ENCODE assay signal across 10 cellular contexts in genomic region chr2:55923978-55924325, GRCh38. TPM values are rescaled to one million over a fixed set of nuclear protein-coding genes. Genes with fewer than 3 reads are reported as not detected.
DNase-seq lines count a peak whose midpoint lies in the region; ATAC-seq and TF ChIP-seq lines count a peak whose summit lies in the region.
"Had no signal": no experiment of that assay in that cellular context is flagged by ENCODE, and none has a peak within 500 bp of the region (broad histone marks: within the 10 kb centered on the region; RNA-seq: fewer than 3 reads in every experiment).

No MANE protein-coding gene starts in this region.

- peaks cover 4% of the 10 kb centered on the region for H3K27me3 ChIP-seq in skeletal muscle satellite cell (ENCODE audit: control insufficient read depth, insufficient read depth, low read length)

- no peak overlapping the region; the same call in 1 of the 2 replicates for H3K27ac Mint-ChIP-seq in HFFc6
- no peak overlapping the region for H3K27ac Mint-ChIP-seq in chondrocyte (ENCODE audit: unreplicated experiment)
- H3K27ac Mint-ChIP-seq in stimulated activated memory B cell treated with anti-CD40 and anti-IgM and Interleukin-4, amounts not matched to agents 10 μg/mL and 1 μg/mL and 100 μg/mL, for 72 hours, result no peak overlapping the region

- H3K36me3 Mint-ChIP-seq in HFFc6 (ENCODE audit: low read depth), result no peaks in the 10 kb centered on the region
- H3K36me3 Mint-ChIP-seq in chondrocyte (ENCODE audit: low read depth), result no peaks in the 10 kb centered on the region
- H3K36me3 Mint-ChIP-seq in stimulated activated memory B cell treated with anti-CD40 and anti-IgM and Interleukin-4, amounts not matched to agents 10 μg/mL and 1 μg/mL and 100 μg/mL, for 72 hours, result no peaks in the 10 kb centered on the region

- no peaks in the 10 kb centered on the region for H3K9me3 ChIP-seq in iPS-18c (ENCODE audit: control insufficient read depth, insufficient read depth, low read length)
- no peaks in the 10 kb centered on the region for H3K9me3 ChIP-seq in skeletal muscle satellite cell (replicated peaks; ENCODE audit: low read length)

- ATAC-seq in stimulated activated memory B cell treated with anti-CD40 and anti-IgM and Interleukin-4, amounts not matched to agents 10 μg/mL and 1 μg/mL and 100 μg/mL, for 72 hours, result no peak
- no peak for ATAC-seq in HG03139 (IDR thresholded peaks at IDR 0.05; ENCODE audit: unreplicated experiment)

- H3K36me3 ChIP-seq in skeletal muscle satellite cell (ENCODE audit: insufficient read depth, low read length), result peaks cover 4% of the 10 kb centered on the region

- no peak for DNase-seq in HFFc6
- no peak for DNase-seq in chondrocyte (ENCODE audit: low spot score)
- DNase-seq in T-helper 1 cell, result no peak
- no peak for DNase-seq in NCI-H2107 (lab: John Stamatoyannopoulos, UW)
- DNase-seq: activated effector memory CD4-positive, alpha-beta T cell treated with Interleukin-2 at 50 U/mL for 16 hours; NCI-H1436 treated with DMSO at 0.1 percent for 48 hours had no signal

- peaks cover 17% of the 10 kb centered on the region for H3K27me3 Mint-ChIP-seq in HFFc6 (ENCODE audit: insufficient read depth)
- peaks cover 57% of the 10 kb centered on the region for H3K27me3 Mint-ChIP-seq in chondrocyte (ENCODE audit: low read depth)
- H3K27me3 Mint-ChIP-seq in stimulated activated memory B cell treated with anti-CD40 and anti-IgM and Interleukin-4, amounts not matched to agents 10 μg/mL and 1 μg/mL and 100 μg/mL, for 72 hours, result peaks cover 36% of the 10 kb centered on the region

- H3K9me3 Mint-ChIP-seq in HFFc6 (no peaks in the 10 kb centered on the region), chondrocyte (ENCODE audit: low read depth) (peaks cover 2% of the 10 kb centered on the region)
- no peaks in the 10 kb centered on the region for H3K9me3 Mint-ChIP-seq in stimulated activated memory B cell treated with anti-CD40 and anti-IgM and Interleukin-4, amounts not matched to agents 10 μg/mL and 1 μg/mL and 100 μg/mL, for 72 hours

- peak overlapping the region; percentile 98 for H3K4me2 ChIP-seq in skeletal muscle satellite cell (ENCODE audit: low read length)

- peaks cover 18% of the 10 kb centered on the region for H3K4me1 ChIP-seq in skeletal muscle satellite cell (ENCODE audit: control insufficient read depth, insufficient read depth, low read length)

- H3K4me3 Mint-ChIP-seq in HFFc6 (peak overlapping the region; percentile 94), chondrocyte (ENCODE audit: unreplicated experiment) (peak overlapping the region; percentile 77)
- H3K4me3 Mint-ChIP-seq in stimulated activated memory B cell treated with anti-CD40 and anti-IgM and Interleukin-4, amounts not matched to agents 10 μg/mL and 1 μg/mL and 100 μg/mL, for 72 hours, result no peak overlapping the region

- H3K9ac ChIP-seq in skeletal muscle satellite cell (ENCODE audit: low read depth, low read length), result peak overlapping the region; percentile 84

- peaks cover 34% of the 10 kb centered on the region for H3K4me1 Mint-ChIP-seq in HFFc6 (ENCODE audit: low read depth)
- H3K4me1 Mint-ChIP-seq in chondrocyte (ENCODE audit: low read depth), result peaks cover 18% of the 10 kb centered on the region
- peaks cover 7% of the 10 kb centered on the region for H3K4me1 Mint-ChIP-seq in stimulated activated memory B cell treated with anti-CD40 and anti-IgM and Interleukin-4, amounts not matched to agents 10 μg/mL and 1 μg/mL and 100 μg/mL, for 72 hours

- TF ChIP-seq CTCF in HFFc6 (IDR thresholded peaks at IDR 0.05) (no peak), chondrocyte (IDR thresholded peaks at IDR 0.05) (no peak)

- H3K4me3 ChIP-seq in iPS-18c (ENCODE audit: insufficient read depth, low read depth, low read length) (peak overlapping the region; percentile 75), skeletal muscle satellite cell (ENCODE audit: low read length) (peak overlapping the region; percentile 94)

RNA-seq across cellular contexts. Expression of gene EFEMP1, which starts 0.4 kb away (rescaled TPM):
- 10 to 100 TPM; 42.1 to 63.5 (median 51.9) TPM for total RNA-seq in HFFc6 (2021; fragmentation: NEBNext Ultra II Directional; extraction: Animal tissue kit (Norgen Biotek cat#: 25700))
- 9.5 to 39.6 TPM (median 38.6 TPM) in 3 replicates for total RNA-seq in chondrocyte
- 183 and 208 TPM in 2 replicates for total RNA-seq in skeletal muscle satellite cell (2012; rRNA removed)
